Comparison of ENCODE assay signal across 8 cellular contexts in genomic region chr1:49523764-49524163, GRCh38.
"Had no signal": no experiment of that assay in that cellular context is flagged by ENCODE, and none has a peak within 500 bp of the region (broad histone marks: within the 10 kb centered on the region; RNA-seq: fewer than 3 reads in every experiment).

No MANE protein-coding gene starts in this region.

- H3K4me3 ChIP-seq: GM12878 had no signal

- ATAC-seq: GM12878 had no signal

- FAIRE-seq: G401.6, GM12878, GM12891, GM12892, GM18507, GM19239 had no signal

- DNase-seq: GDM1, GF-D8 had no signal
